Comparison of ENCODE assay signal across 17 cellular contexts in the genomic region with DNA sequence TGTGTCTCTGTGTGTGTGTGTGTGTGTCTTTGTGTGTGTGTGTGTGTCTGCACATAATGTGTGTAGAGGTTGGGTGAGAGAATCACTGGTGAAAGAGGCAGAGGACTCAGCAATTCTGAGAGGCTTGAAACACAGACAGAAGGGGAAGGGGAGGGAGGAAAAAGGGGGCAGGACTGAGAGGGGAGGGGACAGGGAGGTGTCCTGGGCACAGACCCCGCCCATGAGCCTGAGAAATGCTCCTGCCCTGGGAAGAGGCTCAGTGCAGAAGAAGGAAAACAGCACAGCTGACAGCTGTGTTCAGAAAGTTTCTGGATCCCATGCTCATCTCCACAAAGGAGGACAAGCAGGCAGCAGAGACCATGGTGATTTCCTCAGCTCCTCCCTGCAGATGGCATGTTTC. TPM values are rescaled to one million over a fixed set of nuclear protein-coding genes. Genes with fewer than 3 reads are reported as not detected.
DNase-seq lines count a peak whose midpoint lies in the region; ATAC-seq and TF ChIP-seq lines count a peak whose summit lies in the region.
"Had no signal": no experiment of that assay in that cellular context is flagged by ENCODE, and none has a peak within 500 bp of the region (broad histone marks: within the 10 kb centered on the region; RNA-seq: fewer than 3 reads in every experiment).

No MANE protein-coding gene starts in this region.

- H3K23ac ChIP-seq in mesenchymal stem cell (ENCODE audit: low read length in 2 of 2): no peak overlapping the region

- no peak for ATAC-seq in GM21576 (IDR thresholded peaks at IDR 0.05; ENCODE audit: unreplicated experiment)
- no peak for ATAC-seq in activated naive CD4-positive, alpha-beta T cell treated with anti-CD3 and anti-CD28 coated beads, Interleukin-2, amount 50 U/mL, for 72 hours
- ATAC-seq: CD8-positive, alpha-beta T cell; HepG2 had no signal

- H3K36me3 ChIP-seq in A673 (ENCODE audit: insufficient read depth, low read length, poor library complexity, severe bottlenecking): no peaks in the 10 kb centered on the region
- no peaks in the 10 kb centered on the region for H3K36me3 ChIP-seq in Karpas-422 (ENCODE audit: insufficient read depth, low read length)
- no peaks in the 10 kb centered on the region for H3K36me3 ChIP-seq in mesenchymal stem cell (ENCODE audit: control insufficient read depth in 1 of 2, insufficient read depth in 2 of 2, low read depth in 1 of 2, low read length in 2 of 2)

- H3K9me3 ChIP-seq in A673 (ENCODE audit: low read depth, low read length, poor library complexity, severe bottlenecking) (no peaks in the 10 kb centered on the region), Karpas-422 (ENCODE audit: low read length) (no peaks in the 10 kb centered on the region), mesenchymal stem cell (ENCODE audit: control insufficient read depth, low read length) (peaks cover 6% of the 10 kb centered on the region)

- H4K91ac ChIP-seq in mesenchymal stem cell (ENCODE audit: low read length): no peak overlapping the region

- TF ChIP-seq CTCF in A673 (conservative IDR thresholded peaks at IDR 0.05; ENCODE audit: low read depth, low read length): no peak
- TF ChIP-seq CTCF in fibroblast of pulmonary artery (IDR thresholded peaks at IDR 0.05; ENCODE audit: low read length, missing control alignments): no peak

- no peaks in the 10 kb centered on the region for H3K36me3 Mint-ChIP-seq in activated naive CD4-positive, alpha-beta T cell treated with anti-CD3 and anti-CD28 coated beads, Interleukin-2, amount 50 U/mL, for 72 hours
- H3K36me3 Mint-ChIP-seq: CD14-positive monocyte; CD8-positive, alpha-beta T cell had no signal

- peaks cover 0 to under 1% of the 10 kb centered on the region in 2 donors for H3K9me3 Mint-ChIP-seq in activated naive CD4-positive, alpha-beta T cell treated with anti-CD3 and anti-CD28 coated beads, Interleukin-2, amount 50 U/mL, for 72 hours
- H3K9me3 Mint-ChIP-seq: CD8-positive, alpha-beta T cell had no signal

- H3K18ac ChIP-seq in mesenchymal stem cell (ENCODE audit: low read depth in 1 of 2, low read length in 2 of 2): no peak overlapping the region

- H3K14ac ChIP-seq in mesenchymal stem cell (ENCODE audit: low read length in 2 of 2): no peak overlapping the region

- POLR2A ChIA-PET in A673 (lab: Charles Lee; ENCODE audit: low non-redundant PET): no interaction called here

- H3K9ac ChIP-seq in Karpas-422 (ENCODE audit: low read length) (no peak overlapping the region), mesenchymal stem cell (ENCODE audit: low read length) (no peak overlapping the region)

- H3K4me2 ChIP-seq in Karpas-422 (ENCODE audit: low read depth, low read length, poor library complexity, severe bottlenecking) (no peak overlapping the region), mesenchymal stem cell (ENCODE audit: low read length, poor library complexity, severe bottlenecking) (no peak overlapping the region)
- H3K4me2 ChIP-seq: A549 had no signal

- H2AK5ac ChIP-seq in mesenchymal stem cell (ENCODE audit: low read length, severe bottlenecking): no peak overlapping the region

- no peaks in the 10 kb centered on the region for H4K20me1 ChIP-seq in Karpas-422 (ENCODE audit: insufficient read depth, low read depth, low read length)

- no peak overlapping the region for H3K4ac ChIP-seq in mesenchymal stem cell (ENCODE audit: low read depth in 1 of 2, low read length in 2 of 2)

- no peaks in the 10 kb centered on the region for H3K79me1 ChIP-seq in mesenchymal stem cell (replicated peaks; ENCODE audit: low read length, poor library complexity, severe bottlenecking)

- no peak overlapping the region for H4K8ac ChIP-seq in mesenchymal stem cell (ENCODE audit: low read length)

- H2BK15ac ChIP-seq in mesenchymal stem cell (ENCODE audit: low read depth, poor library complexity, severe bottlenecking): no peak overlapping the region

- no peak overlapping the region for H3K27ac ChIP-seq in A673 (ENCODE audit: low read depth, low read length, poor library complexity, severe bottlenecking)
- no peak overlapping the region for H3K27ac ChIP-seq in Karpas-422 (ENCODE audit: low read length)
- H3K27ac ChIP-seq in mesenchymal stem cell (ENCODE audit: low read length, poor library complexity, severe bottlenecking): no peak overlapping the region
- H3K27ac ChIP-seq: A549 had no signal

- H3K27ac Mint-ChIP-seq in activated naive CD4-positive, alpha-beta T cell treated with anti-CD3 and anti-CD28 coated beads, Interleukin-2, amount 50 U/mL, for 72 hours: no peak overlapping the region
- H3K27ac Mint-ChIP-seq: CD8-positive, alpha-beta T cell had no signal

- CTCF ChIA-PET in A673 (lab: Charles Lee): interaction anchor here (0.7 kb wide), 1 partner anchor 12 kb away, joined by 4 read pairs; no protein-coding TSS in a partner anchor

- no peaks in the 10 kb centered on the region for H3K79me2 ChIP-seq in Karpas-422 (ENCODE audit: low read length)

- H3K4me3 ChIP-seq in A673 (ENCODE audit: low read depth, low read length, poor library complexity, severe bottlenecking): no peak overlapping the region
- H3K4me3 ChIP-seq in Karpas-422 (ENCODE audit: low read length): no peak overlapping the region
- no peak overlapping the region for H3K4me3 ChIP-seq in fibroblast of pulmonary artery (replicated peaks; ENCODE audit: low read depth, low read length)
- H3K4me3 ChIP-seq in mesenchymal stem cell (ENCODE audit: insufficient read depth in 1 of 2, low read depth in 1 of 2, low read length in 2 of 2): no peak overlapping the region
- H3K4me3 ChIP-seq: A549 had no signal

- no peak overlapping the region for H2BK5ac ChIP-seq in mesenchymal stem cell (ENCODE audit: low read depth, low read length, poor library complexity, severe bottlenecking)

- BruUV-seq in A673 (replicated peaks; lab: Mats Ljungman, UMichigan): no TSS peak

- no peaks in the 10 kb centered on the region for H3K4me1 ChIP-seq in A673 (ENCODE audit: insufficient read depth, low read length, poor library complexity, severe bottlenecking)
- no peaks in the 10 kb centered on the region for H3K4me1 ChIP-seq in Karpas-422 (ENCODE audit: low read length)
- no peaks in the 10 kb centered on the region for H3K4me1 ChIP-seq in mesenchymal stem cell (ENCODE audit: control insufficient read depth, insufficient read depth, low read depth, low read length)
- H3K4me1 ChIP-seq: A549 had no signal

- no peak overlapping the region for H2AFZ ChIP-seq in Karpas-422 (ENCODE audit: low read length)
- no peak overlapping the region for H2AFZ ChIP-seq in mesenchymal stem cell (ENCODE audit: low read depth, low read length)

- peak; percentile 8 for DNase-seq in A673 (ENCODE audit: low spot score)
- DNase-seq in EH (ENCODE audit: low read depth): peak; percentile 17
- DNase-seq in Karpas-422: peak; percentile 38
- DNase-seq in fibroblast of pulmonary artery (ENCODE audit: low read depth): peak; percentile 1
- no peak for DNase-seq in mesenchymal stem cell
- DNase-seq in midbrain (lab: John Stamatoyannopoulos, UW): no peak
- no peak for DNase-seq in activated naive CD4-positive, alpha-beta T cell treated with anti-CD3 and anti-CD28 coated beads, Interleukin-2, amount 50 U/mL, for 72 hours (ENCODE audit: low spot score in 2 of 2)
- DNase-seq: CD8-positive, alpha-beta T cell; COR-L47; DMS153; DMS79 treated with DMSO at 0.1 percent for 48 hours; GDM1 had no signal

- H2BK120ac ChIP-seq in mesenchymal stem cell (ENCODE audit: low read depth, low read length): no peak overlapping the region

- H3K27me3 ChIP-seq in A673 (replicated peaks; ENCODE audit: insufficient read depth, low read depth, low read length, poor library complexity) (peaks cover 8% of the 10 kb centered on the region), Karpas-422 (ENCODE audit: low read length) (no peaks in the 10 kb centered on the region), mesenchymal stem cell (ENCODE audit: control insufficient read depth in 1 of 2, insufficient read depth in 1 of 2, low read length in 2 of 2) (peaks cover 0 to 20% of the 10 kb centered on the region in 2 experiments)

- H3K9me2 ChIP-seq in Karpas-422 (replicated peaks; ENCODE audit: insufficient read depth, low read length): no peaks in the 10 kb centered on the region

- intact Hi-C loops in A673 (cut with micrococcal nuclease; ENCODE audit: unreplicated experiment): no loop called here

- H2BK12ac ChIP-seq in mesenchymal stem cell (ENCODE audit: low read length in 2 of 2): no peak overlapping the region

- WGBS in mesenchymal stem cell: 0% methylated on average over 1 of the region's 1 CpG

RNA-seq across cellular contexts. Expression of a gene that starts 59.1 kb away (rescaled TPM):
- total RNA-seq in A673 (2021): not detected in 2 replicates
- not detected in 2 replicates for total RNA-seq in Karpas-422 (2014; rRNA removed; shearing (Covaris generic); ENCODE audit: low replicate concordance)
- polyA plus RNA-seq in mesenchymal stem cell (2013, experiment 1 of 2): not detected
- polyA plus RNA-seq in mesenchymal stem cell (2013, experiment 2 of 2): not detected
- not detected for total RNA-seq in activated naive CD4-positive, alpha-beta T cell treated with anti-CD3 and anti-CD28 coated beads, Interleukin-2, amount 50 U/mL, for 72 hours
- total RNA-seq: CD8-positive, alpha-beta T cell; HepG2 had no signal
- polyA plus RNA-seq: A549, BJ, CD14-positive monocyte, HepG2 had no signal

Comparison
In these comparisons a context has a peak if more than half of its experiments do, and no peak if none do; other contexts are left out.
1. DNase-seq: peak in A673 (single experiment), EH (single experiment), Karpas-422 (single experiment) and fibroblast of pulmonary artery (single experiment); none in mesenchymal stem cell (single experiment), midbrain (single experiment) and activated naive CD4-positive, alpha-beta T cell treated with anti-CD3 and anti-CD28 coated beads, Interleukin-2, amount 50 U/mL, for 72 hours (0 of 2).